ENCODE assay signal across 26 cellular contexts in the genomic region with DNA sequence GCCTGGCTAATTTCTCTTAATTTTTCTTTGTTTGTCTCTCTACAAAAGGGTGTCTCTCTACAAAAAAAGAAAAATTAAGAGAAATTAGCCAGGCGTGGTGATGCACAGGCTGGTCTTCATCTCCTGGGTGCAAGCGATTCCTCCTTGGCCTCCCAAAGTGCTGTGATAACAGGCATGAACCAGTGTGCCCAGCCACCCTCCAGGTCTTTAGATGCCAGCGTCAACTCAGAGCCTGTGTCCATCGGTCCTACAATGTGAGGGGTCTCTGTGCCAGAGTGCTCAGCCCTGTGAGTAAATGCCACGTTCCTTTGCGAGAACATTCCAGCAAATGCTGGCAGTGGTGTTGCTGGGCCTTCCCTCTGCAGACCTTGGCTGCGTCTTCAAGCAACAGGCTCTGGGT.
DNase-seq lines count a peak whose midpoint lies in the region; FAIRE-seq and TF ChIP-seq lines count a peak whose summit lies in the region.
"Had no signal": no experiment of that assay in that cellular context is flagged by ENCODE, and none has a peak within 500 bp of the region (broad histone marks: within the 10 kb centered on the region; RNA-seq: fewer than 3 reads in every experiment).

No MANE protein-coding gene starts in this region.

- H3K9me3 Mint-ChIP-seq in activated CD4-positive, alpha-beta T cell treated with anti-CD3 and anti-CD28 coated beads, Interleukin-2, amount 10 ng/mL, durations not matched to agents 7 days and 5 days = no peaks in the 10 kb centered on the region
- H3K9me3 Mint-ChIP-seq in HFFc6 (no peaks in the 10 kb centered on the region), astrocyte (ENCODE audit: unreplicated experiment) (peaks cover 3% of the 10 kb centered on the region)
- H3K9me3 Mint-ChIP-seq: activated naive CD4-positive, alpha-beta T cell treated with anti-CD3 and anti-CD28 coated beads, Interleukin-2, amount 50 U/mL, for 24 hours; endodermal cell; GM23338; T-helper 1 cell treated with Interleukin-12 subunit alpha and Interleukin-12 subunit beta and Interleukin-4 antibody, amounts not matched to agents 30 μg/mL and 1 μg/mL, for 36 hours had no signal

- H3K4me3 Mint-ChIP-seq in activated CD4-positive, alpha-beta T cell treated with anti-CD3 and anti-CD28 coated beads, Interleukin-2, amount 10 ng/mL, durations not matched to agents 7 days and 5 days = no peak overlapping the region
- H3K4me3 Mint-ChIP-seq in HFFc6 = no peak overlapping the region
- H3K4me3 Mint-ChIP-seq in astrocyte (ENCODE audit: unreplicated experiment) = no peak overlapping the region
- H3K4me3 Mint-ChIP-seq: endodermal cell, GM23338 had no signal

- no peaks in the 10 kb centered on the region for H3K9me3 ChIP-seq in astrocyte (ENCODE audit: insufficient read depth, low read depth, low read length)
- no peaks in the 10 kb centered on the region for H3K9me3 ChIP-seq in tibial artery
- no peaks in the 10 kb centered on the region for H3K9me3 ChIP-seq in hepatocyte (ENCODE audit: low read depth)
- H3K9me3 ChIP-seq: Caco-2, lower lobe of right lung, upper lobe of left lung had no signal

- peaks cover 14% of the 10 kb centered on the region for H3K4me1 Mint-ChIP-seq in activated CD4-positive, alpha-beta T cell treated with anti-CD3 and anti-CD28 coated beads, Interleukin-2, amount 10 ng/mL, durations not matched to agents 7 days and 5 days
- peaks cover 20% of the 10 kb centered on the region for H3K4me1 Mint-ChIP-seq in HFFc6 (ENCODE audit: low read depth)
- H3K4me1 Mint-ChIP-seq in astrocyte (ENCODE audit: low read depth, unreplicated experiment) = peaks cover 13% of the 10 kb centered on the region
- H3K4me1 Mint-ChIP-seq: endodermal cell had no signal

- no peak overlapping the region for H3K9ac ChIP-seq in astrocyte (ENCODE audit: low read length)

- H4K20me1 ChIP-seq in astrocyte (ENCODE audit: insufficient read depth, low read length) (no peaks in the 10 kb centered on the region), hepatocyte (ENCODE audit: insufficient read depth, poor library complexity, severe bottlenecking) (no peaks in the 10 kb centered on the region)

- no peak for FAIRE-seq in astrocyte (lab: Jason Lieb, UNC)
- FAIRE-seq: kidney had no signal

- no peak overlapping the region for H3K4me3 ChIP-seq in astrocyte (ENCODE audit: insufficient read depth, low read depth, low read length)
- no peak overlapping the region for H3K4me3 ChIP-seq in tibial artery
- no peak overlapping the region for H3K4me3 ChIP-seq in hepatocyte
- H3K4me3 ChIP-seq: cardiac muscle cell, coronary artery, GM23338, lower lobe of right lung, upper lobe of left lung had no signal

- POLR2A ChIA-PET in activated CD4-positive, alpha-beta T cell treated with anti-CD3 and anti-CD28 coated beads, Interleukin-2, amount 10 ng/mL, durations not matched to agents 7 days and 5 days (lab: Charles Lee) = interaction anchor here (0.7 kb wide), 1 partner anchor 25 kb away, joined by 3 read pairs; no protein-coding TSS in a partner anchor

- H2AFZ ChIP-seq in astrocyte (ENCODE audit: low read depth, low read length) (no peak overlapping the region), hepatocyte (no peak overlapping the region)
- H2AFZ ChIP-seq: GM23338 had no signal

- WGBS in hepatocyte (ENCODE audit: low lambda C conversion rate, missing lambda C conversion rate) = 98% methylated on average over 7 of the region's 7 CpGs

- no peaks in the 10 kb centered on the region for H3K36me3 ChIP-seq in astrocyte (ENCODE audit: insufficient read depth, low read length)
- no peaks in the 10 kb centered on the region for H3K36me3 ChIP-seq in tibial artery
- H3K36me3 ChIP-seq in hepatocyte (replicated peaks; ENCODE audit: insufficient read depth, low read depth) = no peaks in the 10 kb centered on the region
- H3K36me3 ChIP-seq: cardiac muscle cell, lower lobe of right lung, upper lobe of left lung had no signal

- H3K9me2 ChIP-seq in hepatocyte (replicated peaks; ENCODE audit: insufficient read depth) = no peaks in the 10 kb centered on the region

- H3K27me3 ChIP-seq in astrocyte (ENCODE audit: insufficient read depth, low read length) (peaks cover 5% of the 10 kb centered on the region), tibial artery (peaks cover 0 to 32% of the 10 kb centered on the region in 2 donors), hepatocyte (no peaks in the 10 kb centered on the region)
- H3K27me3 ChIP-seq: cardiac muscle cell, upper lobe of left lung had no signal

- CTCF ChIA-PET in activated CD4-positive, alpha-beta T cell treated with anti-CD3 and anti-CD28 coated beads, Interleukin-2, amount 10 ng/mL, durations not matched to agents 7 days and 5 days (lab: Charles Lee) = interaction anchor here (0.6 kb wide), 1 partner anchor 75 kb away, joined by 3 read pairs; no protein-coding TSS in a partner anchor

- H3K27ac ChIP-seq in astrocyte (ENCODE audit: low read depth, low read length) (no peak overlapping the region), tibial artery (no peak overlapping the region), hepatocyte (no peak overlapping the region)
- H3K27ac ChIP-seq: cardiac muscle cell, coronary artery, lower lobe of right lung, upper lobe of left lung had no signal

- H3K79me2 ChIP-seq in astrocyte (ENCODE audit: insufficient read depth, low read length) (no peaks in the 10 kb centered on the region), hepatocyte (no peaks in the 10 kb centered on the region)

- no peak for DNase-seq in activated CD4-positive, alpha-beta T cell treated with anti-CD3 and anti-CD28 coated beads, Interleukin-2, amount 10 ng/mL, durations not matched to agents 7 days and 5 days
- DNase-seq in activated CD4-positive, alpha-beta T cell treated with anti-CD3 and anti-CD28 coated beads for 4 hours = no peak
- DNase-seq in HFFc6 = no peak
- DNase-seq in astrocyte (ENCODE audit: low read depth) = no peak
- peak; percentile 16 for DNase-seq in stimulated activated CD8-positive, alpha-beta memory T cell treated with anti-CD3 and anti-CD28 coated beads, Interleukin-4, amount 100 ng/mL, for 48 hours
- DNase-seq in tibial artery = no peak
- DNase-seq in hepatocyte (ENCODE audit: low spot score) = no peak
- DNase-seq in NCI-H1105 treated with DMSO at 0.1 percent for 48 hours (lab: John Stamatoyannopoulos, UW) = no peak
- DNase-seq: activated CD4-positive, alpha-beta T cell treated with anti-CD3 and anti-CD28 coated beads, Interleukin-2, amount 50 U/mL, for 4 hours; activated T-cell treated with anti-CD3 and anti-CD28 coated beads, Interleukin-2, amount 50 U/mL, for 1 hour; Caco-2; DND-41; endodermal cell; Karpas-422; kidney; lower lobe of right lung; MV-4-11; NCI-H187; NCI-H524 treated with DMSO at 0.1 percent for 48 hours; NK-92 treated with Interleukin-12 subunit alpha and Interleukin-12 subunit beta, amount 100 ng/mL, for 24 hours; upper lobe of left lung had no signal

- no peak for TF ChIP-seq CTCF in HFFc6 (IDR thresholded peaks at IDR 0.05)
- no peak for TF ChIP-seq CTCF in astrocyte (IDR thresholded peaks at IDR 0.05; ENCODE audit: insufficient read depth, low read depth, low read length)
- TF ChIP-seq CTCF in tibial artery (IDR thresholded peaks at IDR 0.05) = no peak
- no peak for TF ChIP-seq CTCF in hepatocyte (IDR thresholded peaks at IDR 0.05; ENCODE audit: poor library complexity)

- peaks cover 15% of the 10 kb centered on the region for H3K4me1 ChIP-seq in astrocyte (ENCODE audit: insufficient read depth, low read length)
- H3K4me1 ChIP-seq in tibial artery = no peaks in the 10 kb centered on the region
- no peaks in the 10 kb centered on the region for H3K4me1 ChIP-seq in hepatocyte (ENCODE audit: insufficient read depth)
- H3K4me1 ChIP-seq: Caco-2, lower lobe of right lung, upper lobe of left lung had no signal

- H3K36me3 Mint-ChIP-seq in activated CD4-positive, alpha-beta T cell treated with anti-CD3 and anti-CD28 coated beads, Interleukin-2, amount 10 ng/mL, durations not matched to agents 7 days and 5 days (ENCODE audit: low read depth) = no peaks in the 10 kb centered on the region
- H3K36me3 Mint-ChIP-seq in HFFc6 (ENCODE audit: low read depth) (0 out of 2 replicates have a peak, but pooled peaks cover 3% of the 10 kb centered on the region), astrocyte (ENCODE audit: low read depth, unreplicated experiment) (no peaks in the 10 kb centered on the region)
- H3K36me3 Mint-ChIP-seq: activated naive CD4-positive, alpha-beta T cell treated with anti-CD3 and anti-CD28 coated beads, Interleukin-2, amount 50 U/mL, for 24 hours had no signal

- peaks cover 12% of the 10 kb centered on the region for H3K27me3 Mint-ChIP-seq in activated CD4-positive, alpha-beta T cell treated with anti-CD3 and anti-CD28 coated beads, Interleukin-2, amount 10 ng/mL, durations not matched to agents 7 days and 5 days
- H3K27me3 Mint-ChIP-seq in HFFc6 (ENCODE audit: insufficient read depth) (peaks cover 7% of the 10 kb centered on the region), astrocyte (ENCODE audit: low read depth, unreplicated experiment) (peaks cover 22% of the 10 kb centered on the region)

- peak overlapping the region; percentile 22 for H3K27ac Mint-ChIP-seq in activated CD4-positive, alpha-beta T cell treated with anti-CD3 and anti-CD28 coated beads, Interleukin-2, amount 10 ng/mL, durations not matched to agents 7 days and 5 days
- H3K27ac Mint-ChIP-seq in HFFc6 = peak overlapping the region; percentile 92; the same call in 1 of the 2 replicates
- no peak overlapping the region for H3K27ac Mint-ChIP-seq in astrocyte (ENCODE audit: unreplicated experiment)
- H3K27ac Mint-ChIP-seq: endodermal cell, GM23338 had no signal

- intact Hi-C loops in tibial artery (cut with DNase I; ENCODE audit: low total_unique reads) = no loop called here

- H3K4me2 ChIP-seq in astrocyte (ENCODE audit: low read length) = peak overlapping the region; percentile 62
- no peak overlapping the region for H3K4me2 ChIP-seq in hepatocyte
- H3K4me2 ChIP-seq: GM23338 had no signal
